In genomic region chr2:121346886-121347285, GRCh38 we compare ENCODE assay signal across 21 cellular contexts.
DNase-seq lines count a peak whose midpoint lies in the region; ATAC-seq and TF ChIP-seq lines count a peak whose summit lies in the region.
"Had no signal": no experiment of that assay in that cellular context is flagged by ENCODE, and none has a peak within 500 bp of the region (broad histone marks: within the 10 kb centered on the region; RNA-seq: fewer than 3 reads in every experiment).

No MANE protein-coding gene starts in this region.

- no peaks in the 10 kb centered on the region for H3K79me2 ChIP-seq in PC-3 (ENCODE audit: low read length)

- H3K9ac ChIP-seq in PC-3 (ENCODE audit: low read length), result no peak overlapping the region

- ATAC-seq in PC-3, result peak; percentile 8; the same call in 1 of the 2 replicates
- no peak for ATAC-seq in HG03521 (IDR thresholded peaks at IDR 0.05; ENCODE audit: unreplicated experiment)
- ATAC-seq in HG03439 (IDR thresholded peaks at IDR 0.05; ENCODE audit: unreplicated experiment), result no peak
- ATAC-seq: SK-N-SH treated with all-trans-retinoic acid at 6 μM for 48 hours had no signal

- H3K9me3 ChIP-seq in PC-3 (ENCODE audit: low read length), result no peaks in the 10 kb centered on the region
- H3K9me3 ChIP-seq in sigmoid colon, result no peaks in the 10 kb centered on the region
- H3K9me3 ChIP-seq: MG63 had no signal

- DNase-seq in DMS53 (lab: John Stamatoyannopoulos, UW) (peak; percentile 67), DMS53 treated with DMSO at 0.1 percent for 48 hours (lab: John Stamatoyannopoulos, UW; ENCODE audit: unreplicated experiment) (no peak), NCI-H2171 (lab: John Stamatoyannopoulos, UW) (peak; percentile 49), PC-3 (no peak), sigmoid colon (peak; percentile 14), SIG-M5 (lab: John Stamatoyannopoulos, UW) (no peak)
- DNase-seq: Calu3; CD4-positive, alpha-beta T cell; DMS79; Karpas-422; MG63; NCI-H1092 treated with DMSO at 0.1 percent for 48 hours; NCI-H1694; NCI-H345; NCI-H82; SHP77; T-helper 1 cell had no signal

- no peaks in the 10 kb centered on the region for H3K9me2 ChIP-seq in PC-3 (replicated peaks; ENCODE audit: low read length)

- H3K4me1 ChIP-seq in PC-3 (ENCODE audit: insufficient read depth, low read length) (peaks cover 20% of the 10 kb centered on the region), sigmoid colon (peaks cover 0 to 19% (median 8%) of the 10 kb centered on the region in 4 donors)

- H3K27me3 ChIP-seq in PC-3 (ENCODE audit: low read length) (no peaks in the 10 kb centered on the region), sigmoid colon (no peaks in the 10 kb centered on the region)
- H3K27me3 ChIP-seq: MG63 had no signal

- H2AFZ ChIP-seq in PC-3 (ENCODE audit: low read length), result no peak overlapping the region

- intact Hi-C loops in PC-3 (cut with micrococcal nuclease) (no loop called here), sigmoid colon (cut with DNase I) (no loop called here)

- TF ChIP-seq CTCF in PC-3 (conservative IDR thresholded peaks at IDR 0.05; ENCODE audit: low read depth, low read length) (no peak), sigmoid colon (IDR thresholded peaks at IDR 0.05) (no peak)

- H3F3A ChIP-seq in PC-3 (ENCODE audit: low read length, unreplicated experiment), result no peaks in the 10 kb centered on the region

- CTCF ChIA-PET in PC-3 (lab: Charles Lee), result no interaction called here

- POLR2A ChIA-PET in PC-3 (lab: Charles Lee; ENCODE audit: unreplicated experiment), result interaction anchor here (0.5 kb wide), 1 partner anchor 9 kb away, joined by 4 read pairs; no protein-coding TSS in a partner anchor

- TF ChIP-seq POLR2A in sigmoid colon (IDR thresholded peaks at IDR 0.05), result no peak

- TF ChIP-seq EP300 in sigmoid colon (IDR thresholded peaks at IDR 0.05), result no peak

- H3K4me3 ChIP-seq in PC-3 (ENCODE audit: low read length) (no peak overlapping the region), sigmoid colon (no peak overlapping the region)
- H3K4me3 ChIP-seq: MG63 had no signal

- H3K36me3 ChIP-seq in PC-3 (ENCODE audit: low read depth, low read length), result peaks cover 32% of the 10 kb centered on the region
- peaks cover 41 to 93% (median 48%) of the 10 kb centered on the region in 4 donors for H3K36me3 ChIP-seq in sigmoid colon

- H3K27ac ChIP-seq in PC-3 (ENCODE audit: low read length) (peak overlapping the region; percentile 47), sigmoid colon (no peak overlapping the region)
- H3K27ac ChIP-seq: 22Rv1 had no signal

- WGBS in sigmoid colon, 2 donors, result 32 to 87% methylated on average over 8 of the region's 8 CpGs

- no TSS peak for BruUV-seq in PC-3 (replicated peaks; lab: Mats Ljungman, UMichigan)

- H4K20me1 ChIP-seq in PC-3 (ENCODE audit: low read length), result no peaks in the 10 kb centered on the region

- H3K4me2 ChIP-seq in PC-3 (ENCODE audit: low read length), result peak overlapping the region; percentile 16; the same call in 1 of the 2 replicates

Comparison
In these comparisons a context has a peak if more than half of its experiments do, and no peak if none do; other contexts are left out.
1. DNase-seq: peak in DMS53 (single experiment), NCI-H2171 (single experiment) and sigmoid colon (single experiment); none in DMS53 treated with DMSO at 0.1 percent for 48 hours (single experiment), PC-3 (single experiment) and SIG-M5 (single experiment).